19 cellular contexts compared by ENCODE assay signal in the genomic region with DNA sequence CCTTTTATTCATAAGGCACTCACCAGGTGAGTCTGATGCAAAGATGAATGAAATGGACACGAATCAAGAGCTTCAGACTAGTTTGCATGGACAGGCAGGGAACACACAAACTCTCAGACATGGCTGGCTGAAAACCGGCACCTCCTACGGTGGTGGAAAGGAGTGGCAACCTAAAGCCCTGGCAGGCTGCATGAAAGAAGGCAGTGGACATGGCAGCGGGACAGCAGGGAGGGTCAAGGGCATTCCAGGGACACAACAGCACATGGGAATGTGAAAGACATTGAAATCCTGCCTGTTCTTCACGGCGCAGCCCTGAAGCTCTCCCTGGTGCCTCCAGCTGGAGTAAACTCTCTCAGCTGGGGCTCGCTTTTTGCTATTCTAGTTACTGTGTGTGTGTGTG. TPM values are rescaled to one million over a fixed set of nuclear protein-coding genes. Genes with fewer than 3 reads are reported as not detected.
DNase-seq lines count a peak whose midpoint lies in the region; ATAC-seq, FAIRE-seq and TF ChIP-seq lines count a peak whose summit lies in the region.
"Had no signal": no experiment of that assay in that cellular context is flagged by ENCODE, and none has a peak within 500 bp of the region (broad histone marks: within the 10 kb centered on the region; RNA-seq: fewer than 3 reads in every experiment).

No MANE protein-coding gene starts in this region.

- CTCF ChIA-PET in mammary epithelial cell (lab: Charles Lee; ENCODE audit: low non-redundant PET) (no interaction called here), MCF 10A (lab: Yijun Ruan, JAX) (interaction anchor here (1.4 to 5.5 kb wide), 3 partner anchors 8 to 136 kb away, joined by 5 to 38 read pairs (median 7); no protein-coding TSS in a partner anchor), GM12878 (lab: Yijun Ruan, JAX) (interaction anchor here (0.7 to 1.7 kb wide), 2 partner anchors 137 to 169 kb away, joined by 3 to 9 read pairs; no protein-coding TSS in a partner anchor)

- no peaks in the 10 kb centered on the region for H3K36me3 ChIP-seq in mammary epithelial cell (ENCODE audit: insufficient read depth, low read length)
- no peaks in the 10 kb centered on the region for H3K36me3 ChIP-seq in KMS-11 (ENCODE audit: insufficient read depth)
- H3K36me3 ChIP-seq in GM12878 (ENCODE audit: control insufficient read depth in 2 of 2, insufficient read depth in 2 of 2, low read length in 1 of 2) = no peaks in the 10 kb centered on the region; a peak in 1 of 4 replicates
- no peaks in the 10 kb centered on the region for H3K36me3 ChIP-seq in spleen
- H3K36me3 ChIP-seq in gastroesophageal sphincter = no peaks in the 10 kb centered on the region
- H3K36me3 ChIP-seq: HAP-1, prostate gland, SJSA1 had no signal

- no peaks in the 10 kb centered on the region for H3K27me3 Mint-ChIP-seq in MCF 10A (ENCODE audit: insufficient read depth, unreplicated experiment)
- H3K27me3 Mint-ChIP-seq: CD4-positive, CD25-positive, alpha-beta regulatory T cell; natural killer cell treated with Interleukin-12 subunit alpha and Interleukin-12 subunit beta and Interleukin-15 and Interleukin-18, amount 100 ng/mL, for 72 hours; stimulated activated naive B cell treated with anti-CD40 and anti-IgM and Interleukin-4, amounts not matched to agents 10 μg/mL and 1 μg/mL and 100 μg/mL, for 72 hours had no signal

- H3K9ac ChIP-seq in mammary epithelial cell (ENCODE audit: insufficient read depth, low read length) (no peak overlapping the region), KMS-11 (no peak overlapping the region), GM12878 (ENCODE audit: control insufficient read depth, insufficient read depth, low read length) (no peak overlapping the region)

- 82% methylated on average over 7 of the region's 7 CpGs for WGBS in mammary epithelial cell (ENCODE audit: low coverage, missing lambda C conversion rate)
- 68% methylated on average over 7 of the region's 7 CpGs for WGBS in GM12878 (ENCODE audit: insufficient coverage, insufficient replicate concordance, low lambda C conversion rate, missing lambda C conversion rate)
- WGBS in spleen, 5 donors = 81 to 93% (median 88%) methylated on average over 7 of the region's 7 CpGs
- WGBS in gastroesophageal sphincter (ENCODE audit: low coverage in 1 of 2), 2 donors = 85% methylated on average over 6 of the region's 7 CpGs; no CpG with 5 or more reads in 1 of the 2 donors

- no TSS peak for BruUV-seq in mammary epithelial cell (replicated peaks; lab: Mats Ljungman, UMichigan)
- BruUV-seq in MCF 10A (replicated peaks; lab: Mats Ljungman, UMichigan) = no TSS peak
- BruUV-seq in GM12878 (replicated peaks; lab: Mats Ljungman, UMichigan) = no TSS peak

- FAIRE-seq in GM12878 (lab: Jason Lieb, UNC) = no peak

- no peak for TF ChIP-seq RAD21 in GM12878 (IDR thresholded peaks at IDR 0.05; ENCODE audit: insufficient read depth, low read depth, low read length)

- H3K27ac ChIP-seq in mammary epithelial cell (ENCODE audit: insufficient read depth, low read depth, low read length) (no peak overlapping the region), KMS-11 (no peak overlapping the region), GM12878 (ENCODE audit: control insufficient read depth, insufficient read depth) (no peak overlapping the region), spleen (no peak overlapping the region), gastroesophageal sphincter (no peak overlapping the region)
- H3K27ac ChIP-seq: prostate gland, SJSA1, testis had no signal

- no peaks in the 10 kb centered on the region for H3K27me3 ChIP-seq in mammary epithelial cell (ENCODE audit: insufficient read depth, low read length)
- no peaks in the 10 kb centered on the region for H3K27me3 ChIP-seq in KMS-11 (ENCODE audit: insufficient read depth, low read depth)
- H3K27me3 ChIP-seq in GM12878 (replicated peaks in 1 of 2; ENCODE audit: control insufficient read depth in 2 of 2, insufficient read depth in 2 of 2, low read length in 1 of 2) = no peaks in the 10 kb centered on the region
- H3K27me3 ChIP-seq in spleen (replicated peaks in 1 of 7) = no peaks in the 10 kb centered on the region
- no peaks in the 10 kb centered on the region for H3K27me3 ChIP-seq in gastroesophageal sphincter
- H3K27me3 ChIP-seq: SJSA1, testis had no signal

- H3K4me3 ChIP-seq in mammary epithelial cell (replicated peaks in 1 of 3; ENCODE audit: insufficient read depth in 1 of 3, low read depth in 2 of 3, low read length in 3 of 3) = no peak overlapping the region
- no peak overlapping the region for H3K4me3 ChIP-seq in KMS-11 (IDR thresholded peaks at IDR 0.05; ENCODE audit: insufficient read depth, low read depth, low read length)
- H3K4me3 ChIP-seq in GM12878 = no peak overlapping the region
- no peak overlapping the region for H3K4me3 ChIP-seq in spleen
- no peak overlapping the region for H3K4me3 ChIP-seq in gastroesophageal sphincter
- H3K4me3 ChIP-seq: HAP-1, prostate gland, SJSA1, smooth muscle cell, testis had no signal

- H3K27ac Mint-ChIP-seq in MCF 10A (ENCODE audit: low read depth, unreplicated experiment) = no peak overlapping the region
- H3K27ac Mint-ChIP-seq: stimulated activated naive B cell treated with anti-CD40 and anti-IgM and Interleukin-4, amounts not matched to agents 10 μg/mL and 1 μg/mL and 100 μg/mL, for 72 hours had no signal

- H3K4me2 ChIP-seq in mammary epithelial cell (ENCODE audit: insufficient read depth, low read depth, low read length) (no peak overlapping the region), KMS-11 (no peak overlapping the region), GM12878 (ENCODE audit: control insufficient read depth, insufficient read depth) (no peak overlapping the region)
- H3K4me2 ChIP-seq: smooth muscle cell had no signal

- TF ChIP-seq EP300 in GM12878 (IDR thresholded peaks at IDR 0.05; ENCODE audit: borderline replicate concordance in 1 of 2, control insufficient read depth in 1 of 2, low read depth in 2 of 2, low read length in 2 of 2) (no peak), gastroesophageal sphincter (IDR thresholded peaks at IDR 0.05) (no peak)

- peak overlapping the region; percentile 80 for H2AFZ ChIP-seq in mammary epithelial cell (ENCODE audit: low read depth, low read length)
- peak overlapping the region; percentile 99; the same call in 1 of the 2 replicates for H2AFZ ChIP-seq in KMS-11 (ENCODE audit: low read depth)
- peak overlapping the region; percentile 96 for H2AFZ ChIP-seq in GM12878 (ENCODE audit: control insufficient read depth, low read depth, low read length)

- SMC1A ChIA-PET in GM12878 (lab: Charles Lee; ENCODE audit: uncharacterized antibody, unreplicated experiment) = interaction anchor here (0.7 to 1.6 kb wide), 2 partner anchors 134 to 136 kb away, joined by 3 to 4 read pairs; no protein-coding TSS in a partner anchor

- TF ChIP-seq POLR2A in GM12878 (IDR thresholded peaks at IDR 0.05; ENCODE audit: low read depth, low read length) = no peak
- no peak for TF ChIP-seq POLR2A in spleen (IDR thresholded peaks at IDR 0.05)
- no peak for TF ChIP-seq POLR2A in gastroesophageal sphincter (IDR thresholded peaks at IDR 0.05)

- DNase-seq in mammary epithelial cell = no peak
- no peak for DNase-seq in MCF 10A (ENCODE audit: unreplicated experiment)
- DNase-seq in GM12878 (ENCODE audit: low read depth, low spot score) = no peak
- peak; percentile 66 for DNase-seq in spleen
- no peak for DNase-seq in HuH-7 (ENCODE audit: low spot score)
- no peak for DNase-seq in AG08396 (ENCODE audit: low spot score)

- no peak overlapping the region for H3K4me3 Mint-ChIP-seq in MCF 10A (ENCODE audit: unreplicated experiment)
- H3K4me3 Mint-ChIP-seq: activated T-cell treated with anti-CD3 and anti-CD28 coated beads, Interleukin-2, amount 50 U/mL, for 4 hours; natural killer cell treated with Interleukin-12 subunit alpha and Interleukin-12 subunit beta and Interleukin-15 and Interleukin-18, amount 100 ng/mL, for 72 hours; stimulated activated naive B cell treated with anti-CD40 and anti-IgM and Interleukin-4, amounts not matched to agents 10 μg/mL and 1 μg/mL and 100 μg/mL, for 72 hours had no signal

- H3K9me3 Mint-ChIP-seq in MCF 10A (ENCODE audit: unreplicated experiment) = peaks cover 7% of the 10 kb centered on the region
- H3K9me3 Mint-ChIP-seq: natural killer cell treated with Interleukin-12 subunit alpha and Interleukin-12 subunit beta and Interleukin-15 and Interleukin-18, amount 100 ng/mL, for 72 hours had no signal

- H3K79me2 ChIP-seq in mammary epithelial cell (ENCODE audit: insufficient read depth, low read length) (no peaks in the 10 kb centered on the region), KMS-11 (ENCODE audit: insufficient read depth, low read depth) (no peaks in the 10 kb centered on the region), GM12878 (ENCODE audit: control insufficient read depth, insufficient read depth, low read length) (no peaks in the 10 kb centered on the region)

- dilution Hi-C loops in mammary epithelial cell (cut with HindIII; ENCODE audit: low sequenced_read_pairs) = no loop called here

- POLR2A ChIA-PET in MCF 10A (lab: Yijun Ruan, JAX) (no interaction called here), GM12878 (lab: Charles Lee) (no interaction called here)

- no peak for ATAC-seq in GM12878
- ATAC-seq in gastroesophageal sphincter = no peak

- in situ Hi-C loops in mammary epithelial cell (cut with MboI; ENCODE audit: low sequenced_read_pairs in 2 of 2) = loop anchor here in 1 of 2 donors (10.0 kb wide), 1 partner anchor 231 kb away; no protein-coding TSS in a partner anchor
- in situ Hi-C loops in GM12878 (cut with MboI) = no loop called here

- intact Hi-C loops in mammary epithelial cell (cut with micrococcal nuclease) = no loop called here
- intact Hi-C loops in MCF 10A (cut with micrococcal nuclease) = no loop called here
- intact Hi-C loops in GM12878 (cut with micrococcal nuclease; ENCODE audit: unreplicated experiment) = no loop called here
- intact Hi-C loops in spleen (cut with DNase I; ENCODE audit: low total_unique reads) = no loop called here

- no peaks in the 10 kb centered on the region for H3K9me3 ChIP-seq in mammary epithelial cell (replicated peaks; ENCODE audit: insufficient read depth, low read length)
- no peaks in the 10 kb centered on the region for H3K9me3 ChIP-seq in GM12878 (replicated peaks; ENCODE audit: control insufficient read depth, insufficient read depth, low read length)
- no peaks in the 10 kb centered on the region for H3K9me3 ChIP-seq in spleen
- H3K9me3 ChIP-seq in gastroesophageal sphincter = no peaks in the 10 kb centered on the region
- H3K9me3 ChIP-seq: HAP-1, prostate gland, SJSA1, testis had no signal

- H4K20me1 ChIP-seq in mammary epithelial cell (ENCODE audit: insufficient read depth, low read length) (no peaks in the 10 kb centered on the region), KMS-11 (ENCODE audit: insufficient read depth) (no peaks in the 10 kb centered on the region), GM12878 (ENCODE audit: control insufficient read depth, insufficient read depth) (no peaks in the 10 kb centered on the region)

- RAD21 ChIA-PET in GM12878 (lab: Charles Lee; ENCODE audit: unreplicated experiment) = no interaction called here

- H3K4me1 Mint-ChIP-seq in MCF 10A (ENCODE audit: insufficient read depth, unreplicated experiment) = no peaks in the 10 kb centered on the region

- H3K36me3 Mint-ChIP-seq in MCF 10A (ENCODE audit: insufficient read depth, unreplicated experiment) = no peaks in the 10 kb centered on the region
- H3K36me3 Mint-ChIP-seq: activated naive CD4-positive, alpha-beta T cell treated with anti-CD3 and anti-CD28 coated beads, Interleukin-2, amount 50 U/mL, for 72 hours; CD4-positive, CD25-positive, alpha-beta regulatory T cell; natural killer cell treated with Interleukin-12 subunit alpha and Interleukin-12 subunit beta and Interleukin-15 and Interleukin-18, amount 100 ng/mL, for 72 hours; stimulated activated naive B cell treated with anti-CD40 and anti-IgM and Interleukin-4, amounts not matched to agents 10 μg/mL and 1 μg/mL and 100 μg/mL, for 72 hours had no signal

- no peaks in the 10 kb centered on the region for H3K4me1 ChIP-seq in mammary epithelial cell (ENCODE audit: insufficient read depth, low read length)
- peaks cover 7% of the 10 kb centered on the region for H3K4me1 ChIP-seq in KMS-11 (ENCODE audit: low read depth, poor library complexity, severe bottlenecking)
- H3K4me1 ChIP-seq in GM12878 (ENCODE audit: control insufficient read depth, insufficient read depth, low read length) = no peaks in the 10 kb centered on the region; the same call in 1 of the 2 replicates
- H3K4me1 ChIP-seq in spleen = peaks cover 0 to 40% (median 10%) of the 10 kb centered on the region in 6 donors
- H3K4me1 ChIP-seq in gastroesophageal sphincter = no peaks in the 10 kb centered on the region
- H3K4me1 ChIP-seq: prostate gland, testis had no signal

- TF ChIP-seq CTCF in mammary epithelial cell (conservative IDR thresholded peaks at IDR 0.05 in 1 of 2, IDR thresholded peaks at IDR 0.05 in 1 of 2; ENCODE audit: extremely low read depth in 1 of 2, insufficient read depth in 1 of 2, low read depth in 1 of 2, low read length in 2 of 2) (no peak), MCF 10A (IDR thresholded peaks at IDR 0.05; ENCODE audit: unreplicated experiment) (no peak), KMS-11 (conservative IDR thresholded peaks at IDR 0.05; ENCODE audit: low read depth, low read length) (no peak), GM12878 (IDR thresholded peaks at IDR 0.05 in 2 of 3, conservative IDR thresholded peaks at IDR 0.05 in 1 of 3; ENCODE audit: control insufficient read depth in 2 of 3, extremely low read depth in 1 of 3, insufficient read depth in 1 of 3, low read depth in 3 of 3, low read length in 3 of 3) (no peak), spleen (IDR thresholded peaks at IDR 0.05 in 8 of 11, conservative IDR thresholded peaks at IDR 0.05 in 3 of 11) (no peak), gastroesophageal sphincter (IDR thresholded peaks at IDR 0.05) (no peak)

RNA-seq across cellular contexts. Expression of gene LRTM2, which starts 16.6 kb away (rescaled TPM):
- not detected for total RNA-seq in mammary epithelial cell
- not detected for polyA plus RNA-seq in mammary epithelial cell
- not detected for polyA minus RNA-seq in mammary epithelial cell
- not detected in 2 replicates for total RNA-seq in MCF 10A (2022)
- total RNA-seq in GM12878 (2013; cell fraction: nucleolus; rRNA removed) = not detected in 2 replicates
- not detected in 2 replicates for total RNA-seq in GM12878 (2014; rRNA removed)
- not detected in 2 replicates for total RNA-seq in GM12878 (2014; rRNA removed; fragmentation: Illumina TruSeq; extraction: Trizol)
- not detected in 2 replicates for total RNA-seq in GM12878 (2021)
- not detected for polyA plus RNA-seq in GM12878 (2011; ENCODE audit: low read depth)
- 0.05 TPM in 1 of 2 replicates, not detected in the other for polyA plus RNA-seq in GM12878 (2011; rRNA removed)
- 0.03 and 0.06 TPM in 2 replicates for polyA plus RNA-seq in GM12878 (2011; cell fraction: cytosol; rRNA removed)
- 0.12 and 0.18 TPM in 2 replicates for polyA plus RNA-seq in GM12878 (2011; cell fraction: nucleus; rRNA removed)
- not detected in 2 replicates for polyA plus RNA-seq in GM12878 (2012)
- polyA plus RNA-seq in GM12878 (2014; fragmentation: Illumina TruSeq; extraction: Trizol) = not detected in 2 replicates
- not detected for polyA plus RNA-seq in GM12878 (2014; fragmentation: Nextera tagmentation; extraction: Ambion mirVana)
- polyA plus RNA-seq in GM12878 (2014; rRNA removed) = not detected in 2 replicates
- polyA plus RNA-seq in GM12878 (2016; fragmentation: Nextera tagmentation; extraction: Ambion mirVana) = not detected
- polyA minus RNA-seq in GM12878 (2011; rRNA and poly(A)+ RNA removed) = 0.15 TPM in 1 of 2 replicates, not detected in the other
- not detected in 2 replicates for polyA minus RNA-seq in GM12878 (2011; cell fraction: cytosol; rRNA and poly(A)+ RNA removed)
- polyA minus RNA-seq in GM12878 (2011; cell fraction: nucleus; rRNA and poly(A)+ RNA removed) = not detected in 2 replicates
- total RNA-seq in spleen = under 1 TPM in 1 of 7 donors, not detected in 6; 0.12 TPM
- polyA plus RNA-seq in spleen = not detected
- total RNA-seq in gastroesophageal sphincter = not detected
- total RNA-seq: activated naive CD4-positive, alpha-beta T cell treated with anti-CD3 and anti-CD28 coated beads, Interleukin-2, amount 50 U/mL, for 72 hours; CD4-positive, CD25-positive, alpha-beta regulatory T cell; HT1080; natural killer cell treated with Interleukin-12 subunit alpha and Interleukin-12 subunit beta and Interleukin-15 and Interleukin-18, amount 100 ng/mL, for 72 hours; prostate gland; SJSA1; smooth muscle cell had no signal
- polyA plus RNA-seq: CD4-positive, CD25-positive, alpha-beta regulatory T cell; smooth muscle cell had no signal
